8 cellular contexts compared by ENCODE assay signal in genomic region chrX:65596270-65596669, GRCh38.
A peak's percentile ranks its signal among the peaks of the same experiment; 100 is the strongest.
DNase-seq lines count a peak whose midpoint lies in the region; ATAC-seq and TF ChIP-seq lines count a peak whose summit lies in the region.

No MANE protein-coding gene starts in this region.

- H3K36me3 Mint-ChIP-seq in CD4-positive, alpha-beta memory T cell, result no peaks in the 10 kb centered on the region
- H3K36me3 Mint-ChIP-seq in mesothelial cell of epicardium, result no peaks in the 10 kb centered on the region

- peak; percentile 46 to 84 (median 56) for DNase-seq in CD4-positive, alpha-beta memory T cell
- peak; percentile 21 to 34 for DNase-seq in Kasumi-1 (lab: John Stamatoyannopoulos, UW)
- peak; percentile 30 for DNase-seq in activated T-cell treated with anti-CD3 and anti-CD28 coated beads for 24 hours (ENCODE audit: low read depth)
- DNase-seq in fibroblast of pulmonary artery (ENCODE audit: low read depth), result peak; percentile 50
- peak; percentile 52 for DNase-seq in stimulated activated CD4-positive, alpha-beta T cell treated with anti-CD3 and anti-CD28 coated beads, Interleukin-15, amount 100 ng/mL, for 24 hours
- DNase-seq in H7, result no peak
- no peak for DNase-seq in mesothelial cell of epicardium (ENCODE audit: low spot score in 2 of 2, unreplicated experiment in 2 of 2)

- no peaks in the 10 kb centered on the region for H3K9me3 ChIP-seq in CD4-positive, alpha-beta memory T cell (ENCODE audit: control insufficient read depth in 1 of 2, low read length in 2 of 2)

- H3K9me3 Mint-ChIP-seq in CD4-positive, alpha-beta memory T cell, result no peaks in the 10 kb centered on the region
- H3K9me3 Mint-ChIP-seq in mesothelial cell of epicardium, result peaks cover 6% of the 10 kb centered on the region

- CTCF ChIA-PET in CD4-positive, alpha-beta memory T cell (lab: Charles Lee; ENCODE audit: partially characterized antibody), result interaction anchor here (0.6 to 2.5 kb wide), 19 partner anchors 11 to 429 kb away, joined by 3 to 16 read pairs (median 5); partner anchors contain the start of gene MSN

- peak overlapping the region in 1 of 2 donors; percentile 5 for H3K4me3 ChIP-seq in CD4-positive, alpha-beta memory T cell (ENCODE audit: low read length in 2 of 2)
- H3K4me3 ChIP-seq in fibroblast of pulmonary artery (replicated peaks; ENCODE audit: low read depth, low read length) (no peak overlapping the region), H7 (ENCODE audit: insufficient read depth, low read depth, low read length) (no peak overlapping the region)

- H3K27ac ChIP-seq in CD4-positive, alpha-beta memory T cell (ENCODE audit: low read depth, low read length), result peak overlapping the region; percentile 62

- peaks cover 60% of the 10 kb centered on the region for H3K4me1 ChIP-seq in CD4-positive, alpha-beta memory T cell (ENCODE audit: insufficient read depth, low read length)

- H3K27ac Mint-ChIP-seq in CD4-positive, alpha-beta memory T cell, result peak overlapping the region; percentile 89 to 98 (median 95)
- no peak overlapping the region for H3K27ac Mint-ChIP-seq in mesothelial cell of epicardium

- no peaks in the 10 kb centered on the region for H3K27me3 ChIP-seq in CD4-positive, alpha-beta memory T cell (ENCODE audit: insufficient read depth, low read length)
- H3K27me3 ChIP-seq in H7 (ENCODE audit: control insufficient read depth, insufficient read depth, low read length), result no peaks in the 10 kb centered on the region

- peaks cover 37 to 62% (median 54%) of the 10 kb centered on the region in 4 donors for H3K4me1 Mint-ChIP-seq in CD4-positive, alpha-beta memory T cell
- H3K4me1 Mint-ChIP-seq in mesothelial cell of epicardium, result peaks cover 5% of the 10 kb centered on the region

- no peaks in the 10 kb centered on the region for H3K27me3 Mint-ChIP-seq in CD4-positive, alpha-beta memory T cell
- no peaks in the 10 kb centered on the region for H3K27me3 Mint-ChIP-seq in mesothelial cell of epicardium (ENCODE audit: low read depth)

- ATAC-seq in GM21717 (IDR thresholded peaks at IDR 0.05; ENCODE audit: unreplicated experiment), result peak; percentile 57

- H3K4me3 Mint-ChIP-seq in CD4-positive, alpha-beta memory T cell, result peak overlapping the region; percentile 30 to 88 (median 62)
- H3K4me3 Mint-ChIP-seq in mesothelial cell of epicardium, result no peak overlapping the region

- intact Hi-C loops in CD4-positive, alpha-beta memory T cell (cut with micrococcal nuclease), result loop anchor here (5.0 kb wide), 2 partner anchors 516 to 1131 kb away; no protein-coding TSS in a partner anchor

- H3K36me3 ChIP-seq in CD4-positive, alpha-beta memory T cell (ENCODE audit: insufficient read depth, low read length), result no peaks in the 10 kb centered on the region
- H3K36me3 ChIP-seq in H7 (replicated peaks; ENCODE audit: control insufficient read depth, insufficient read depth, low read length), result no peaks in the 10 kb centered on the region

- POLR2A ChIA-PET in CD4-positive, alpha-beta memory T cell (lab: Charles Lee; ENCODE audit: partially characterized antibody), result interaction anchor here (1.2 to 3.6 kb wide), 13 partner anchors 10 to 421 kb away, joined by 3 to 26 read pairs (median 7); partner anchors contain the start of gene MSN

- TF ChIP-seq CTCF in fibroblast of pulmonary artery (IDR thresholded peaks at IDR 0.05; ENCODE audit: low read length, missing control alignments), result no peak
- TF ChIP-seq CTCF in mesothelial cell of epicardium (IDR thresholded peaks at IDR 0.05; ENCODE audit: unreplicated experiment), result no peak

Comparison
In these comparisons a context has a peak if more than half of its experiments do, and no peak if none do; other contexts are left out.
1. DNase-seq: peak in CD4-positive, alpha-beta memory T cell (5 of 5), Kasumi-1 (2 of 2), activated T-cell treated with anti-CD3 and anti-CD28 coated beads for 24 hours (single experiment), fibroblast of pulmonary artery (single experiment) and stimulated activated CD4-positive, alpha-beta T cell treated with anti-CD3 and anti-CD28 coated beads, Interleukin-15, amount 100 ng/mL, for 24 hours (single experiment); none in H7 (single experiment) and mesothelial cell of epicardium (0 of 2).